17 cellular contexts compared by ENCODE assay signal in genomic region chr4:186734251-186734650, GRCh38. TPM values are rescaled to one million over a fixed set of nuclear protein-coding genes. Genes with fewer than 3 reads are reported as not detected.
DNase-seq lines count a peak whose midpoint lies in the region; ATAC-seq, FAIRE-seq and TF ChIP-seq lines count a peak whose summit lies in the region.
"Had no signal": no experiment of that assay in that cellular context is flagged by ENCODE, and none has a peak within 500 bp of the region (broad histone marks: within the 10 kb centered on the region; RNA-seq: fewer than 3 reads in every experiment).

No MANE protein-coding gene starts in this region.

- H3K27me3 ChIP-seq in HepG2 (ENCODE audit: control insufficient read depth in 1 of 2, insufficient read depth in 2 of 2, low read length in 2 of 2), result no peaks in the 10 kb centered on the region
- H3K27me3 ChIP-seq in right lobe of liver, result no peaks in the 10 kb centered on the region
- H3K27me3 ChIP-seq in Panc1 (ENCODE audit: control insufficient read depth, insufficient read depth, low read length), result no peaks in the 10 kb centered on the region
- H3K27me3 ChIP-seq in keratinocyte (ENCODE audit: control insufficient read depth, extremely low read depth, insufficient read depth, low read length), result no peaks in the 10 kb centered on the region
- no peaks in the 10 kb centered on the region for H3K27me3 ChIP-seq in neural progenitor cell
- H3K27me3 ChIP-seq in pancreas, result no peaks in the 10 kb centered on the region
- H3K27me3 ChIP-seq: BLaER1 treated with 17β-estradiol and CSF1 and Interleukin-3, amounts not matched to agents 10 nM and 100 nM had no signal

- POLR2A ChIA-PET in HepG2 (lab: Yijun Ruan, JAX) (interaction anchor here (0.8 to 1.5 kb wide), 3 partner anchors 10 to 32 kb away, joined by 3 to 7 read pairs (median 4); partner anchors contain the start of gene FAT1), Panc1 (lab: Charles Lee) (no interaction called here)

- no peaks in the 10 kb centered on the region for H3K27me3 Mint-ChIP-seq in neural progenitor cell (ENCODE audit: insufficient read depth, low read depth)
- H3K27me3 Mint-ChIP-seq: CD4-positive, CD25-positive, alpha-beta regulatory T cell had no signal

- dilution Hi-C loops in keratinocyte (cut with MboI; ENCODE audit: extremely low pct_ligation_motif_present, low sequenced_read_pairs), result no loop called here

- in situ Hi-C loops in HepG2 (cut with HindIII; ENCODE audit: extremely low pct_ligation_motif_present, low pct_unique_long_range_greater_than_20kb), result loop anchor here (25.0 kb wide), 1 partner anchor 203 kb away; no protein-coding TSS in a partner anchor
- in situ Hi-C loops in Panc1 (cut with HindIII; ENCODE audit: low pct_unique_long_range_greater_than_20kb, low sequenced_read_pairs), result no loop called here

- no peak for TF ChIP-seq RAD21 in HepG2 (CRISPR knock-in tag; IDR thresholded peaks at IDR 0.05)

- H3F3A ChIP-seq in neural progenitor cell (ENCODE audit: low read depth), result no peaks in the 10 kb centered on the region

- TF ChIP-seq CTCF in HepG2 (CRISPR knock-in tag; IDR thresholded peaks at IDR 0.05) (no peak), right lobe of liver (IDR thresholded peaks at IDR 0.05) (no peak), Panc1 (IDR thresholded peaks at IDR 0.05) (no peak), keratinocyte (optimal IDR thresholded peaks at IDR 0.05 in 1 of 3, IDR thresholded peaks at IDR 0.05 in 1 of 3, conservative IDR thresholded peaks at IDR 0.05 in 1 of 3; ENCODE audit: extremely low read depth in 1 of 3, insufficient read depth in 2 of 3, low read length in 3 of 3) (no peak), neural progenitor cell (IDR thresholded peaks at IDR 0.05) (no peak), pancreas (IDR thresholded peaks at IDR 0.05) (no peak)

- H3K4me1 Mint-ChIP-seq in neural progenitor cell, result peaks cover 10% of the 10 kb centered on the region
- H3K4me1 Mint-ChIP-seq: CD4-positive, CD25-positive, alpha-beta regulatory T cell had no signal

- H3K9me3 Mint-ChIP-seq in neural progenitor cell, result no peaks in the 10 kb centered on the region

- H3K36me3 ChIP-seq in HepG2 (replicated peaks in 1 of 2; ENCODE audit: control insufficient read depth in 1 of 2, insufficient read depth in 2 of 2, low read length in 2 of 2) (no peaks in the 10 kb centered on the region), right lobe of liver (no peaks in the 10 kb centered on the region), Panc1 (ENCODE audit: control insufficient read depth, insufficient read depth, low read length) (no peaks in the 10 kb centered on the region), keratinocyte (ENCODE audit: control insufficient read depth in 2 of 2, extremely low read depth in 1 of 2, insufficient read depth in 2 of 2, low read length in 2 of 2) (no peaks in the 10 kb centered on the region), neural progenitor cell (no peaks in the 10 kb centered on the region), pancreas (no peaks in the 10 kb centered on the region)
- H3K36me3 ChIP-seq: BLaER1 treated with 17β-estradiol and CSF1 and Interleukin-3, amounts not matched to agents 10 nM and 100 nM had no signal

- H4K20me1 ChIP-seq in HepG2 (ENCODE audit: insufficient read depth, low read length) (no peaks in the 10 kb centered on the region), keratinocyte (ENCODE audit: control insufficient read depth, extremely low read depth, insufficient read depth, low read length) (no peaks in the 10 kb centered on the region), neural progenitor cell (ENCODE audit: low read depth) (no peaks in the 10 kb centered on the region)
- H4K20me1 ChIP-seq: BLaER1 treated with 17β-estradiol and CSF1 and Interleukin-3, amounts not matched to agents 10 nM and 100 nM had no signal

- ATAC-seq in HepG2 (no peak), right lobe of liver (no peak), Panc1 (no peak), pancreas (no peak)

- 0 out of 2 replicates have a peak overlapping the region, but pooled peaks have one; percentile 50 for H3K9ac ChIP-seq in HepG2 (ENCODE audit: insufficient read depth, low read depth, low read length)
- no peak overlapping the region for H3K9ac ChIP-seq in keratinocyte (ENCODE audit: control insufficient read depth, extremely low read depth, insufficient read depth, low read length)
- H3K9ac ChIP-seq in neural progenitor cell, result no peak overlapping the region
- H3K9ac ChIP-seq: BLaER1 treated with 17β-estradiol and CSF1 and Interleukin-3, amounts not matched to agents 10 nM and 100 nM had no signal

- no peak overlapping the region for H3K4me3 Mint-ChIP-seq in neural progenitor cell
- H3K4me3 Mint-ChIP-seq: CD4-positive, CD25-positive, alpha-beta regulatory T cell had no signal

- H2AFZ ChIP-seq in HepG2 (ENCODE audit: low read length) (no peak overlapping the region), keratinocyte (ENCODE audit: control insufficient read depth, low read length) (no peak overlapping the region), neural progenitor cell (replicated peaks) (no peak overlapping the region)

- no peaks in the 10 kb centered on the region for H3K9me1 ChIP-seq in keratinocyte (ENCODE audit: control insufficient read depth, extremely low read depth, insufficient read depth, low read length)

- intact Hi-C loops in HepG2 (cut with micrococcal nuclease; ENCODE audit: unreplicated experiment), result no loop called here
- intact Hi-C loops in right lobe of liver (cut with DNase I), result no loop called here
- intact Hi-C loops in Panc1 (cut with micrococcal nuclease; ENCODE audit: unreplicated experiment), result no loop called here
- intact Hi-C loops in pancreas (cut with DNase I), result no loop called here

- BruUV-seq in HepG2 (replicated peaks; lab: Mats Ljungman, UMichigan), result no TSS peak
- no TSS peak for BruUV-seq in Panc1 (replicated peaks; lab: Mats Ljungman, UMichigan)

- H3K79me2 ChIP-seq in HepG2 (ENCODE audit: insufficient read depth, low read length) (no peaks in the 10 kb centered on the region), keratinocyte (ENCODE audit: control insufficient read depth, insufficient read depth, low read length) (no peaks in the 10 kb centered on the region), neural progenitor cell (ENCODE audit: low read depth) (no peaks in the 10 kb centered on the region)

- H3K4me3 ChIP-seq in HepG2 (replicated peaks in 1 of 3; ENCODE audit: insufficient read depth in 1 of 3, low read depth in 2 of 3, low read length in 3 of 3) (no peak overlapping the region), right lobe of liver (no peak overlapping the region), Panc1 (ENCODE audit: low read depth in 2 of 2, low read length in 2 of 2) (no peak overlapping the region), keratinocyte (ENCODE audit: control insufficient read depth in 2 of 3, extremely low read depth in 1 of 3, insufficient read depth in 2 of 3, low read depth in 1 of 3, low read length in 3 of 3) (no peak overlapping the region), neural progenitor cell (no peak overlapping the region), pancreas (no peak overlapping the region)
- H3K4me3 ChIP-seq: BLaER1 treated with 17β-estradiol and CSF1 and Interleukin-3, amounts not matched to agents 10 nM and 100 nM had no signal

- no peak for TF ChIP-seq EP300 in HepG2 (IDR thresholded peaks at IDR 0.05; ENCODE audit: low read depth in 2 of 2, low read length in 2 of 2)
- TF ChIP-seq EP300 in HepG2 (CRISPR knock-in tag; IDR thresholded peaks at IDR 0.05; ENCODE audit: borderline replicate concordance), result no peak

- TF ChIP-seq POLR2A in HepG2 (IDR thresholded peaks at IDR 0.05; ENCODE audit: insufficient read depth in 1 of 2, low read depth in 2 of 2, low read length in 2 of 2) (no peak), right lobe of liver (IDR thresholded peaks at IDR 0.05) (no peak)

- H3K36me3 Mint-ChIP-seq in neural progenitor cell, result no peaks in the 10 kb centered on the region
- H3K36me3 Mint-ChIP-seq: CD4-positive, CD25-positive, alpha-beta regulatory T cell had no signal

- DNase-seq in HepG2 (ENCODE audit: low spot score) (no peak), right lobe of liver (no peak), Panc1 (ENCODE audit: low read depth, low spot score) (no peak), keratinocyte (ENCODE audit: low read depth, low spot score) (no peak), neural progenitor cell (ENCODE audit: low spot score) (peak; percentile 12), pancreas (no peak), putamen (ENCODE audit: low spot score) (no peak), hippocampal formation (lab: John Stamatoyannopoulos, UW) (no peak)
- DNase-seq: 8988T; ACHN; CD4-positive, CD25-positive, alpha-beta regulatory T cell; DMS79; HCEC 1CT had no signal

- H3K27ac ChIP-seq in HepG2 (ENCODE audit: extremely low read length, insufficient read depth, low read length), result no peak overlapping the region
- no peak overlapping the region for H3K27ac ChIP-seq in right lobe of liver
- peak overlapping the region; percentile 51; the same call in 1 of the 2 replicates for H3K27ac ChIP-seq in Panc1 (ENCODE audit: low read length)
- H3K27ac ChIP-seq in keratinocyte (ENCODE audit: control insufficient read depth, insufficient read depth, low read length), result no peak overlapping the region
- no peak overlapping the region for H3K27ac ChIP-seq in neural progenitor cell
- H3K27ac ChIP-seq in pancreas, result no peak overlapping the region
- H3K27ac ChIP-seq: BLaER1 treated with 17β-estradiol and CSF1 and Interleukin-3, amounts not matched to agents 10 nM and 100 nM had no signal

- H3K9me3 ChIP-seq in HepG2 (ENCODE audit: low read length) (no peaks in the 10 kb centered on the region), right lobe of liver (no peaks in the 10 kb centered on the region), Panc1 (ENCODE audit: control insufficient read depth, insufficient read depth, low read depth, low read length) (no peaks in the 10 kb centered on the region), keratinocyte (ENCODE audit: control insufficient read depth, low read depth, low read length) (no peaks in the 10 kb centered on the region), neural progenitor cell (ENCODE audit: low read depth) (no peaks in the 10 kb centered on the region), pancreas (no peaks in the 10 kb centered on the region)

- H3K4me2 ChIP-seq in HepG2 (ENCODE audit: low read depth, low read length) (peak overlapping the region; percentile 71; the same call in 1 of the 2 replicates), keratinocyte (ENCODE audit: control insufficient read depth, extremely low read depth, insufficient read depth, low read depth, low read length) (no peak overlapping the region), neural progenitor cell (no peak overlapping the region)
- H3K4me2 ChIP-seq: BLaER1 treated with 17β-estradiol and CSF1 and Interleukin-3, amounts not matched to agents 10 nM and 100 nM had no signal

- WGBS in HepG2 (ENCODE audit: low lambda C conversion rate), result 87% methylated on average over 7 of the region's 7 CpGs
- 84% methylated on average over 7 of the region's 7 CpGs for WGBS in right lobe of liver (ENCODE audit: insufficient coverage, low coverage, low lambda C conversion rate, missing lambda C conversion rate)
- 91 to 93% methylated on average over 7 of the region's 7 CpGs for WGBS in pancreas, 2 donors

- FAIRE-seq in HepG2 (lab: Jason Lieb, UNC) (no peak), keratinocyte (lab: Jason Lieb, UNC) (peak; percentile 52), pancreas (lab: Jason Lieb, UNC) (no peak)
- FAIRE-seq: GM12891, GM19239, HTR-8/SVneo had no signal

- no peak overlapping the region for H3K27ac Mint-ChIP-seq in neural progenitor cell
- H3K27ac Mint-ChIP-seq: CD4-positive, CD25-positive, alpha-beta regulatory T cell had no signal

- CTCF ChIA-PET in HepG2 (lab: Yijun Ruan, JAX; ENCODE audit: low intra/inter-chr PET ratio, low total read pairs), result no interaction called here
- CTCF ChIA-PET in Panc1 (lab: Charles Lee), result interaction anchor here (0.5 kb wide), 1 partner anchor 865 kb away, joined by 3 read pairs; no protein-coding TSS in a partner anchor

- H3K4me1 ChIP-seq in HepG2 (ENCODE audit: insufficient read depth, low read length) (peaks cover 58% of the 10 kb centered on the region), right lobe of liver (no peaks in the 10 kb centered on the region), Panc1 (ENCODE audit: control insufficient read depth, insufficient read depth, low read length) (peaks cover 13% of the 10 kb centered on the region), keratinocyte (ENCODE audit: control insufficient read depth, extremely low read depth, insufficient read depth, low read length) (peaks cover 44% of the 10 kb centered on the region), neural progenitor cell (peaks cover 6% of the 10 kb centered on the region), pancreas (peaks cover 0 to 8% (median 3%) of the 10 kb centered on the region in 3 donors)

RNA-seq across cellular contexts. Expression of gene FAT1, which starts 10.6 kb away (rescaled TPM):
- total RNA-seq in HepG2 (2016; rRNA removed; fragmentation: Illumina TruSeq; extraction: Trizol) (176 and 185 TPM in 2 replicates), right lobe of liver (100 to 1,000 TPM in 2 of 6 experiments, 10 to 100 TPM in 4; 32.9 to 173 (median 69.7) TPM), Panc1 (2021; ENCODE audit: unreplicated experiment) (288 TPM), neural progenitor cell (ENCODE audit: low replicate concordance) (400 and 517 TPM in 2 replicates), pancreas (10 to 100 TPM; 54.8 to 91.6 (median 71.3) TPM)
- 74.9 and 87.3 TPM in 2 replicates for total RNA-seq in HepG2 (2016; cell fraction: cytosol; rRNA removed; fragmentation: Illumina TruSeq; extraction: Trizol; ENCODE audit: low read depth)
- 158 and 182 TPM in 2 replicates for total RNA-seq in HepG2 (2016; cell fraction: insoluble cytoplasmic fraction; rRNA removed; fragmentation: Illumina TruSeq; extraction: Trizol)
- total RNA-seq in HepG2 (2016; cell fraction: membrane; rRNA removed; fragmentation: Illumina TruSeq; extraction: Trizol), result 361 and 484 TPM in 2 replicates
- total RNA-seq in HepG2 (2016; cell fraction: nucleus; rRNA removed; fragmentation: Illumina TruSeq; extraction: Trizol), result 203 and 219 TPM in 2 replicates
- polyA plus RNA-seq in HepG2 (2011; rRNA removed) (193 and 216 TPM in 2 replicates), keratinocyte (329 to 470 TPM (median 330 TPM) in 3 replicates), pancreas (10 to 100 TPM; 16.9 to 26.6 TPM)
- 145 and 153 TPM in 2 replicates for polyA plus RNA-seq in HepG2 (2011; cell fraction: cytosol; rRNA removed)
- polyA plus RNA-seq in HepG2 (2011; cell fraction: nucleus; rRNA removed), result 169 and 173 TPM in 2 replicates
- 84.5 and 103 TPM in 2 replicates for polyA plus RNA-seq in HepG2 (2012)
- 2.5 and 3.2 TPM in 2 replicates for polyA plus RNA-seq in HepG2 (2016; cell fraction: cytosol; fragmentation: Illumina TruSeq; extraction: Trizol; ENCODE audit: low read depth)
- 34.1 and 47.0 TPM in 2 replicates for polyA plus RNA-seq in HepG2 (2016; cell fraction: insoluble cytoplasmic fraction; fragmentation: Illumina TruSeq; extraction: Trizol; ENCODE audit: low read depth)
- 7.0 and 7.3 TPM in 2 replicates for polyA plus RNA-seq in HepG2 (2016; cell fraction: membrane; fragmentation: Illumina TruSeq; extraction: Trizol; ENCODE audit: low read depth)
- 164 and 179 TPM in 2 replicates for polyA plus RNA-seq in HepG2 (2016; cell fraction: nucleus; fragmentation: Illumina TruSeq; extraction: Trizol; ENCODE audit: insufficient read depth, low read depth)
- polyA minus RNA-seq in HepG2 (2011; rRNA and poly(A)+ RNA removed; ENCODE audit: low replicate concordance), result 311 and 1,912 TPM in 2 replicates
- 510 and 534 TPM in 2 replicates for polyA minus RNA-seq in HepG2 (2011; cell fraction: cytosol; rRNA and poly(A)+ RNA removed)
- polyA minus RNA-seq in HepG2 (2011; cell fraction: nucleus; rRNA and poly(A)+ RNA removed), result 531 and 554 TPM in 2 replicates
- 203 TPM for polyA plus RNA-seq in Panc1 (2012; ENCODE audit: insufficient read length)
- polyA plus RNA-seq in keratinocyte (2011; ENCODE audit: low read depth), result 211 TPM
- polyA plus RNA-seq in keratinocyte (2011; cell fraction: cytosol; rRNA removed), result 72.0 and 90.4 TPM in 2 replicates
- polyA plus RNA-seq in keratinocyte (2011; cell fraction: nucleus; rRNA removed), result 1,599 and 1,663 TPM in 2 replicates
- polyA plus RNA-seq in keratinocyte (2012; ENCODE audit: low replicate concordance), result 206 and 254 TPM in 2 replicates
- 2,564 to 2,839 TPM (median 2,810 TPM) in 3 replicates for polyA minus RNA-seq in keratinocyte
- polyA minus RNA-seq in keratinocyte (2011; cell fraction: cytosol; rRNA and poly(A)+ RNA removed), result 488 TPM
- polyA minus RNA-seq in keratinocyte (2011; cell fraction: nucleus; rRNA and poly(A)+ RNA removed), result 3,580 and 4,840 TPM in 2 replicates
- total RNA-seq: CD4-positive, CD25-positive, alpha-beta regulatory T cell had no signal
